ENCODE assay signal across 10 cellular contexts in genomic region chr11:10526974-10527918, GRCh38. TPM values are rescaled to one million over a fixed set of nuclear protein-coding genes. Genes with fewer than 3 reads are reported as not detected.
DNase-seq lines count a peak whose midpoint lies in the region; ATAC-seq and TF ChIP-seq lines count a peak whose summit lies in the region.
"Had no signal": no experiment of that assay in that cellular context is flagged by ENCODE, and none has a peak within 500 bp of the region (broad histone marks: within the 10 kb centered on the region; RNA-seq: fewer than 3 reads in every experiment).

No MANE protein-coding gene starts in this region.

- TF ChIP-seq CTCF in glutamatergic neuron (IDR thresholded peaks at IDR 0.05; ENCODE audit: partially characterized antibody, unreplicated experiment), result no peak

- H4K8ac ChIP-seq in trophoblast cell (ENCODE audit: low read depth, low read length), result no peak overlapping the region

- no peak overlapping the region for H2BK5ac ChIP-seq in trophoblast cell (ENCODE audit: low read depth, low read length, poor library complexity)

- H3K14ac ChIP-seq in trophoblast cell (ENCODE audit: low read length), result no peak overlapping the region

- no peak for DNase-seq in activated naive CD8-positive, alpha-beta T cell treated with anti-CD3 and anti-CD28 coated beads, Interleukin-2, amount 50 U/mL, for 24 hours
- DNase-seq in trophoblast cell (no peak), GM03348 (ENCODE audit: low spot score) (no peak), glutamatergic neuron (no peak), NCI-H2081 treated with DMSO at 0.1 percent for 48 hours (lab: John Stamatoyannopoulos, UW) (no peak)
- no peak for DNase-seq in activated CD8-positive, alpha-beta memory T cell treated with anti-CD3 and anti-CD28 coated beads for 24 hours
- DNase-seq: activated naive CD4-positive, alpha-beta T cell treated with anti-CD3 and anti-CD28 coated beads, Interleukin-2, amount 50 U/mL, for 16 hours; NCI-H226 had no signal

- H3K4me3 ChIP-seq in trophoblast cell (ENCODE audit: low read depth, low read length), result no peak overlapping the region

- H3K9me3 Mint-ChIP-seq in activated naive CD8-positive, alpha-beta T cell treated with anti-CD3 and anti-CD28 coated beads, Interleukin-2, amount 50 U/mL, for 24 hours, result no peaks in the 10 kb centered on the region
- H3K9me3 Mint-ChIP-seq in glutamatergic neuron (ENCODE audit: unreplicated experiment), result no peaks in the 10 kb centered on the region

- H3K18ac ChIP-seq in trophoblast cell (ENCODE audit: low read length), result no peak overlapping the region

- no peaks in the 10 kb centered on the region for H3K79me2 ChIP-seq in trophoblast cell (ENCODE audit: control insufficient read depth, insufficient read depth, low read length, poor library complexity)

- no peak overlapping the region for H3K23ac ChIP-seq in trophoblast cell (ENCODE audit: low read length)

- H3K4me2 ChIP-seq in trophoblast cell (ENCODE audit: low read length), result no peak overlapping the region

- H3K4ac ChIP-seq in trophoblast cell (ENCODE audit: low read depth, low read length), result no peak overlapping the region

- no peaks in the 10 kb centered on the region for H3K36me3 ChIP-seq in trophoblast cell (ENCODE audit: control insufficient read depth in 1 of 2, insufficient read depth in 2 of 2, low read length in 2 of 2)

- no peak overlapping the region for H2AK5ac ChIP-seq in trophoblast cell (ENCODE audit: low read length)

- H3K4me3 Mint-ChIP-seq in activated naive CD8-positive, alpha-beta T cell treated with anti-CD3 and anti-CD28 coated beads, Interleukin-2, amount 50 U/mL, for 24 hours, result peak overlapping the region; percentile 21
- no peak overlapping the region for H3K4me3 Mint-ChIP-seq in glutamatergic neuron (ENCODE audit: unreplicated experiment)

- no peak overlapping the region for H4K91ac ChIP-seq in trophoblast cell (ENCODE audit: low read depth, low read length)

- peaks cover 33% of the 10 kb centered on the region for H3K36me3 Mint-ChIP-seq in activated naive CD8-positive, alpha-beta T cell treated with anti-CD3 and anti-CD28 coated beads, Interleukin-2, amount 50 U/mL, for 24 hours (ENCODE audit: low read depth)
- no peaks in the 10 kb centered on the region for H3K36me3 Mint-ChIP-seq in glutamatergic neuron (ENCODE audit: unreplicated experiment)

- H3K9me3 ChIP-seq in trophoblast cell (ENCODE audit: insufficient read depth, low read depth, low read length), result no peaks in the 10 kb centered on the region

- H2AFZ ChIP-seq in trophoblast cell (ENCODE audit: insufficient read depth, low read length, poor library complexity), result no peak overlapping the region

- no peak overlapping the region for H2BK120ac ChIP-seq in trophoblast cell (ENCODE audit: insufficient read depth, low read length, poor library complexity)

- H3K79me1 ChIP-seq in trophoblast cell (ENCODE audit: low read length), result no peaks in the 10 kb centered on the region

- H3K27me3 ChIP-seq in trophoblast cell (ENCODE audit: insufficient read depth, low read length), result no peaks in the 10 kb centered on the region

- no peaks in the 10 kb centered on the region for H3K27me3 Mint-ChIP-seq in activated naive CD8-positive, alpha-beta T cell treated with anti-CD3 and anti-CD28 coated beads, Interleukin-2, amount 50 U/mL, for 24 hours
- no peaks in the 10 kb centered on the region for H3K27me3 Mint-ChIP-seq in glutamatergic neuron (ENCODE audit: unreplicated experiment)

- H3K9ac ChIP-seq in trophoblast cell (ENCODE audit: low read length), result no peak overlapping the region

- H4K12ac ChIP-seq in trophoblast cell (ENCODE audit: low read depth, low read length), result no peak overlapping the region

- H3K4me1 ChIP-seq in trophoblast cell (ENCODE audit: control insufficient read depth in 1 of 2, insufficient read depth in 2 of 2, low read length in 2 of 2), result no peaks in the 10 kb centered on the region

- peaks cover 20% of the 10 kb centered on the region for H3K4me1 Mint-ChIP-seq in activated naive CD8-positive, alpha-beta T cell treated with anti-CD3 and anti-CD28 coated beads, Interleukin-2, amount 50 U/mL, for 24 hours
- no peaks in the 10 kb centered on the region for H3K4me1 Mint-ChIP-seq in glutamatergic neuron (ENCODE audit: low read depth, unreplicated experiment)

- peak overlapping the region; percentile 60 for H3K27ac Mint-ChIP-seq in activated naive CD8-positive, alpha-beta T cell treated with anti-CD3 and anti-CD28 coated beads, Interleukin-2, amount 50 U/mL, for 24 hours
- H3K27ac Mint-ChIP-seq in glutamatergic neuron (ENCODE audit: unreplicated experiment), result no peak overlapping the region

- peak; percentile 63 for ATAC-seq in GM18868 (IDR thresholded peaks at IDR 0.05; ENCODE audit: unreplicated experiment)
- peak; percentile 73 for ATAC-seq in HG02938 (IDR thresholded peaks at IDR 0.05; ENCODE audit: unreplicated experiment)
- peak; percentile 99 for ATAC-seq in activated naive CD8-positive, alpha-beta T cell treated with anti-CD3 and anti-CD28 coated beads, Interleukin-2, amount 50 U/mL, for 24 hours

- WGBS in trophoblast cell (ENCODE audit: extremely low coverage, insufficient coverage, insufficient read length), result no CpG with 5 or more reads among the region's 6 CpGs

- H2BK12ac ChIP-seq in trophoblast cell (ENCODE audit: low read length), result no peak overlapping the region

- peak overlapping the region; percentile 4 for H3K27ac ChIP-seq in trophoblast cell (ENCODE audit: low read depth, low read length)

RNA-seq across cellular contexts. Expression of gene RNF141, which starts 13.7 kb away (rescaled TPM):
- 14.9 and 15.7 TPM in 2 replicates for polyA plus RNA-seq in trophoblast cell (2013)
- 14.2 TPM for total RNA-seq in glutamatergic neuron (ENCODE audit: unreplicated experiment)

RNA-seq across cellular contexts. Expression of gene LYVE1, which starts 41.2 kb away (rescaled TPM):
- polyA plus RNA-seq in trophoblast cell (2013), result 0.01 TPM in 2 replicates
- total RNA-seq in glutamatergic neuron (ENCODE audit: unreplicated experiment), result not detected
